ENCODE assay signal across 8 cellular contexts in genomic region chr7:127819975-127820778, GRCh38.
A peak's percentile ranks its signal among the peaks of the same experiment; 100 is the strongest.
DNase-seq lines count a peak whose midpoint lies in the region; ATAC-seq, FAIRE-seq and TF ChIP-seq lines count a peak whose summit lies in the region.

No MANE protein-coding gene starts in this region.

- peaks cover 7% of the 10 kb centered on the region for H3K36me3 Mint-ChIP-seq in activated naive CD4-positive, alpha-beta T cell treated with anti-CD3 and anti-CD28 coated beads for 36 hours (ENCODE audit: low read depth)

- ATAC-seq in upper lobe of right lung: no peak
- ATAC-seq in GM21360 (IDR thresholded peaks at IDR 0.05; ENCODE audit: unreplicated experiment): no peak

- no peak for TF ChIP-seq POLR2A in stomach (IDR thresholded peaks at IDR 0.05)

- H3K4me1 ChIP-seq in stomach (peaks cover 6 to 54% (median 24%) of the 10 kb centered on the region in 4 donors), upper lobe of right lung (peaks cover 20% of the 10 kb centered on the region)

- no peak overlapping the region for H3K4me3 Mint-ChIP-seq in activated naive CD4-positive, alpha-beta T cell treated with anti-CD3 and anti-CD28 coated beads for 36 hours

- H3K27me3 Mint-ChIP-seq in activated naive CD4-positive, alpha-beta T cell treated with anti-CD3 and anti-CD28 coated beads for 36 hours (ENCODE audit: low read depth): no peaks in the 10 kb centered on the region

- H3K4me3 ChIP-seq in epithelial cell of esophagus (ENCODE audit: low read length) (no peak overlapping the region), stomach (no peak overlapping the region), upper lobe of right lung (no peak overlapping the region)

- CTCF ChIA-PET in activated naive CD4-positive, alpha-beta T cell treated with anti-CD3 and anti-CD28 coated beads for 36 hours (lab: Charles Lee): interaction anchor here (0.7 kb wide), 1 partner anchor 28 kb away, joined by 3 read pairs; no protein-coding TSS in a partner anchor

- DNase-seq in activated naive CD4-positive, alpha-beta T cell treated with anti-CD3 and anti-CD28 coated beads for 36 hours: no peak
- no peak for DNase-seq in activated naive CD4-positive, alpha-beta T cell treated with Interleukin-2 at 50 U/mL for 16 hours
- peak; percentile 67 for DNase-seq in NCI-H2227 treated with DMSO at 0.1 percent for 48 hours (lab: John Stamatoyannopoulos, UW)
- peak; percentile 48 for DNase-seq in epithelial cell of esophagus (ENCODE audit: low read depth)
- DNase-seq in urothelium cell line (ENCODE audit: low spot score): peak; percentile 5
- no peak for DNase-seq in stomach
- DNase-seq in upper lobe of right lung: no peak

- H3K9me3 ChIP-seq in stomach (no peaks in the 10 kb centered on the region), upper lobe of right lung (no peaks in the 10 kb centered on the region)

- H3K27ac Mint-ChIP-seq in activated naive CD4-positive, alpha-beta T cell treated with anti-CD3 and anti-CD28 coated beads for 36 hours: peak overlapping the region; percentile 10

- H3K36me3 ChIP-seq in stomach: no peaks in the 10 kb centered on the region
- H3K36me3 ChIP-seq in upper lobe of right lung: no peaks in the 10 kb centered on the region

- no peaks in the 10 kb centered on the region for H3K9me3 Mint-ChIP-seq in activated naive CD4-positive, alpha-beta T cell treated with anti-CD3 and anti-CD28 coated beads for 36 hours

- WGBS in stomach, 5 donors: 72 to 82% (median 78%) methylated on average over 4 of the region's 4 CpGs

- H3K4me1 Mint-ChIP-seq in activated naive CD4-positive, alpha-beta T cell treated with anti-CD3 and anti-CD28 coated beads for 36 hours (ENCODE audit: low read depth): peaks cover 26% of the 10 kb centered on the region

- FAIRE-seq in urothelium cell line (lab: Jason Lieb, UNC): no peak

- no peak for TF ChIP-seq CTCF in epithelial cell of esophagus (IDR thresholded peaks at IDR 0.05; ENCODE audit: insufficient read depth, low read depth, low read length, missing control alignments)
- no peak for TF ChIP-seq CTCF in stomach (IDR thresholded peaks at IDR 0.05)
- TF ChIP-seq CTCF in upper lobe of right lung (IDR thresholded peaks at IDR 0.05): no peak

- H3K27me3 ChIP-seq in stomach: no peaks in the 10 kb centered on the region
- H3K27me3 ChIP-seq in upper lobe of right lung: no peaks in the 10 kb centered on the region

- intact Hi-C loops in activated naive CD4-positive, alpha-beta T cell treated with anti-CD3 and anti-CD28 coated beads for 36 hours (cut with micrococcal nuclease): loop anchor here (1.0 kb wide), 2 partner anchors 30 to 78 kb away; no protein-coding TSS in a partner anchor
- intact Hi-C loops in stomach (cut with DNase I; ENCODE audit: low total_unique reads) (no loop called here), upper lobe of right lung (cut with DNase I) (no loop called here)

- H3K27ac ChIP-seq in stomach (no peak overlapping the region), upper lobe of right lung (no peak overlapping the region)

- no peak for TF ChIP-seq EP300 in stomach (IDR thresholded peaks at IDR 0.05)

Comparison
In these comparisons a context has a peak if more than half of its experiments do, and no peak if none do; other contexts are left out.
1. DNase-seq: peak in NCI-H2227 treated with DMSO at 0.1 percent for 48 hours (single experiment), epithelial cell of esophagus (single experiment) and urothelium cell line (single experiment); none in activated naive CD4-positive, alpha-beta T cell treated with anti-CD3 and anti-CD28 coated beads for 36 hours (single experiment), activated naive CD4-positive, alpha-beta T cell treated with Interleukin-2 at 50 U/mL for 16 hours (single experiment), stomach (single experiment) and upper lobe of right lung (single experiment).